Comparison of ENCODE assay signal across 17 cellular contexts in genomic region chr9:130450344-130451003, GRCh38. TPM values are rescaled to one million over a fixed set of nuclear protein-coding genes. Genes with fewer than 3 reads are reported as not detected.
DNase-seq lines count a peak whose midpoint lies in the region; TF ChIP-seq lines count a peak whose summit lies in the region.
"Had no signal": no experiment of that assay in that cellular context is flagged by ENCODE, and none has a peak within 500 bp of the region (broad histone marks: within the 10 kb centered on the region; RNA-seq: fewer than 3 reads in every experiment).

No MANE protein-coding gene starts in this region.

- H3K27ac ChIP-seq in VCaP = peak overlapping the region; percentile 59
- H3K27ac ChIP-seq in testis = peak overlapping the region; percentile 47 to 80
- H3K27ac ChIP-seq: skin epidermis had no signal

- no peak for TF ChIP-seq POLR2A in testis (IDR thresholded peaks at IDR 0.05)

- peaks cover 61% of the 10 kb centered on the region for H3K4me1 ChIP-seq in testis

- no peak for TF ChIP-seq CTCF in VCaP (conservative IDR thresholded peaks at IDR 0.05)
- no peak for TF ChIP-seq CTCF in testis (IDR thresholded peaks at IDR 0.05)
- no peak for TF ChIP-seq CTCF in GM10266 (IDR thresholded peaks at IDR 0.05; ENCODE audit: control insufficient read depth, insufficient read depth, low read depth, missing control alignments)

- H3K4me3 ChIP-seq in testis = no peak overlapping the region
- H3K4me3 ChIP-seq: skin epidermis had no signal

- intact Hi-C loops in testis (cut with DNase I; ENCODE audit: low total_unique reads) = no loop called here

- no peaks in the 10 kb centered on the region for H3K27me3 ChIP-seq in testis

- H3K36me3 ChIP-seq in testis (ENCODE audit: low read depth, missing control alignments) = no peaks in the 10 kb centered on the region

- WGBS in testis, 2 donors = 54 to 100% methylated on average over 1 to 13 of the region's 15 CpGs

- no peaks in the 10 kb centered on the region for H3K9me3 ChIP-seq in testis

- DNase-seq in NCI-H1417 (lab: John Stamatoyannopoulos, UW) (peak in 2 of 3 experiments; percentile 54 to 72), NCI-H1417 treated with DMSO at 0.1 percent for 48 hours (lab: John Stamatoyannopoulos, UW) (no peak), left kidney (ENCODE audit: low read depth, low spot score) (peak; percentile 74), testis (no peak), GM10266 (ENCODE audit: extremely low spot score) (no peak), cerebellar nuclear complex (lab: John Stamatoyannopoulos, UW) (no peak)
- no peak for DNase-seq in activated T-cell treated with anti-CD3 and anti-CD28 coated beads, Interleukin-2, amount 50 U/mL, for 1 hour
- DNase-seq: 8988T; activated CD4-positive, alpha-beta T cell treated with anti-CD3 and anti-CD28 coated beads for 4 hours; aorta; effector CD4-positive, alpha-beta T cell; immature natural killer cell; naive thymus-derived CD8-positive, alpha-beta T cell; NCI-H2171 treated with DMSO at 0.1 percent for 48 hours; T-helper 1 cell had no signal

RNA-seq across cellular contexts. Expression of gene ASS1, which starts 5.7 kb away (rescaled TPM):
- 100 to 1,000 TPM in 1 of 2 donors, 10 to 100 TPM in 1; 68.5 to 153 TPM for total RNA-seq in testis
- 90.2 TPM for polyA plus RNA-seq in testis (ENCODE audit: insufficient read depth, low read depth, low replicate concordance)
- total RNA-seq: naive thymus-derived CD8-positive, alpha-beta T cell had no signal
- polyA plus RNA-seq: immature natural killer cell; naive thymus-derived CD8-positive, alpha-beta T cell had no signal

Comparison
In these comparisons a context has a peak if more than half of its experiments do, and no peak if none do; other contexts are left out.
1. DNase-seq: peak in NCI-H1417 (2 of 3) and left kidney (single experiment); none in NCI-H1417 treated with DMSO at 0.1 percent for 48 hours (single experiment), testis (single experiment), GM10266 (single experiment), cerebellar nuclear complex (0 of 2) and activated T-cell treated with anti-CD3 and anti-CD28 coated beads, Interleukin-2, amount 50 U/mL, for 1 hour (single experiment).